ENCODE assay signal across 19 cellular contexts in the genomic region with DNA sequence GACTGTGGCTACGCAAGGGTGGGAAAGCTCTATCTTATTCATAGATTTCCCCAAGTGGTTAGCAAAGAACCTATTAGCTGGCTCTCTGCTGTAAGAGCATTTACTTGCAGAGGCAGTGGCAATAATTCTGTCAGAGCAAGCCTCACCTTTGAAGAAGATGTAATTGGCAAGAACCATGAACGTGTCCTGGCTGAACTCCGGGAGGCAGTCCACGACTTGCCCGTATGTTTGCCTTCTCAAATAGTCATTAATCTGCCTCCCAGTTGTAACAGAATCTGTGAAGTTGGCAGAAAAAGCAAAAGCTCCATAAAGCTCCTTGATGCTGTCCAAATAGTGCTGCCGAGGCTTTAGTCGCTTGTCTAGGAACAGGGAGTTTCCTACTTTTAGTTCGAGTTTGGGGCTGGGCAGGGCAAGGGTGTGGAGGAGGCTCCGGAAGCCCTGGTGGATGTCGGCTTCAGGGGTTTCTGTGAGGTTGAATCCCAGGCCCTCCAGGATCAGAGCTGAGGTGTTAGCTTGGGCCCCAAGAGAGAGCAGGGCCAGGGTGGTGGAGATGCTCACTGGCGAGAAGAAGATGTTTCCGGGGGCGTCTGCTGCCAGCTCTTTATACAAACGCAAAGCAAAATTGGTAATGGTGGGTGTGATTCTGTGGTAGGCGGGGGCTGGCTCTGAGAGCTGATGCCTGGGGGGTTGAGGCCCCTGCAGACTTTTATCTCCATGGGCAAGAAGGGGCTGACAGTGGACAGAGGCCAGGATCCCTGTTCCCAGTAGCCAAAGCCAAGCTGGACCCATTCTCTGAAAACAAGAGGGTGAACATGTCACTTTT. TPM values are rescaled to one million over a fixed set of nuclear protein-coding genes. Genes with fewer than 3 reads are reported as not detected.
A peak's percentile ranks its signal among the peaks of the same experiment; 100 is the strongest.
DNase-seq lines count a peak whose midpoint lies in the region; TF ChIP-seq lines count a peak whose summit lies in the region.
"Had no signal": no experiment of that assay in that cellular context is flagged by ENCODE, and none has a peak within 500 bp of the region (broad histone marks: within the 10 kb centered on the region; RNA-seq: fewer than 3 reads in every experiment).

No MANE protein-coding gene starts in this region.

- no peak overlapping the region for H3K4me3 ChIP-seq in prostate gland
- H3K4me3 ChIP-seq: GM23248, K562, PC-9 had no signal

- no peak for TF ChIP-seq POLR2A in prostate gland (IDR thresholded peaks at IDR 0.05)

- 17% methylated on average over 15 of the region's 15 CpGs for WGBS in prostate gland

- H3K9me3 ChIP-seq in prostate gland = no peaks in the 10 kb centered on the region
- H3K9me3 ChIP-seq: BE2C had no signal

- intact Hi-C loops in prostate gland (cut with DNase I) = no loop called here

- H3K4me1 ChIP-seq in prostate gland (replicated peaks) = no peaks in the 10 kb centered on the region
- H3K4me1 ChIP-seq: BE2C had no signal

- H3K27me3 ChIP-seq in prostate gland (replicated peaks; ENCODE audit: insufficient read depth) = no peaks in the 10 kb centered on the region
- H3K27me3 ChIP-seq: BE2C had no signal

- DNase-seq in NCI-H1105 treated with DMSO at 0.1 percent for 48 hours (lab: John Stamatoyannopoulos, UW) (peak; percentile 84), ecto neural progenitor cell (ENCODE audit: low spot score) (peak; percentile 11), left kidney (ENCODE audit: low read depth, low spot score) (peak; percentile 79), prostate gland (ENCODE audit: low spot score) (peak; percentile 90), NOMO-1 treated with dmso at 0.1 percent for 144 hours (lab: John Stamatoyannopoulos, UW; ENCODE audit: unreplicated experiment) (no peak), ACHN (no peak), AG20443 (ENCODE audit: low spot score) (no peak)
- DNase-seq: BE2C; CD4-positive, alpha-beta memory T cell; DND-41; GDM1; GM23248; NCI-H2081; NCI-H526 treated with DMSO at 0.1 percent for 48 hours; PC-9 had no signal

- no peak for TF ChIP-seq CTCF in prostate gland (IDR thresholded peaks at IDR 0.05)

- no peaks in the 10 kb centered on the region for H3K36me3 ChIP-seq in prostate gland
- H3K36me3 ChIP-seq: BE2C had no signal

- peak overlapping the region in 1 of 2 donors; percentile 45 for H3K27ac ChIP-seq in prostate gland
- H3K27ac ChIP-seq: GM23248, HL-60, PC-9 had no signal

- in situ Hi-C loops in ACHN (cut with HindIII; ENCODE audit: low pct_ligation_motif_present, low pct_unique_long_range_greater_than_20kb, low sequenced_read_pairs) = no loop called here

RNA-seq across cellular contexts. Expression of gene SERPINA11, which starts 4.4 kb away (rescaled TPM):
- not detected for total RNA-seq in prostate gland
- total RNA-seq: CD4-positive, alpha-beta memory T cell; GM23248; K562; M059J; PC-9; Right ventricle myocardium inferior had no signal

RNA-seq across cellular contexts. Expression of gene SERPINA9, which starts 27.8 kb away (rescaled TPM):
- total RNA-seq in prostate gland = not detected
- total RNA-seq: CD4-positive, alpha-beta memory T cell; GM23248; K562; M059J; PC-9; Right ventricle myocardium inferior had no signal

RNA-seq across cellular contexts. Expression of gene SERPINA1, which starts 59.8 kb away (rescaled TPM):
- total RNA-seq in prostate gland = 1 to 10 TPM; 4.9 to 9.8 TPM
- total RNA-seq: PC-9 had no signal

Comparison
In these comparisons a context has a peak if more than half of its experiments do, and no peak if none do; other contexts are left out.
1. DNase-seq: peak in NCI-H1105 treated with DMSO at 0.1 percent for 48 hours (single experiment), ecto neural progenitor cell (single experiment), left kidney (single experiment) and prostate gland (single experiment); none in NOMO-1 treated with dmso at 0.1 percent for 144 hours (single experiment), ACHN (single experiment) and AG20443 (single experiment).